ENCODE assay signal across 9 cellular contexts in the genomic region with DNA sequence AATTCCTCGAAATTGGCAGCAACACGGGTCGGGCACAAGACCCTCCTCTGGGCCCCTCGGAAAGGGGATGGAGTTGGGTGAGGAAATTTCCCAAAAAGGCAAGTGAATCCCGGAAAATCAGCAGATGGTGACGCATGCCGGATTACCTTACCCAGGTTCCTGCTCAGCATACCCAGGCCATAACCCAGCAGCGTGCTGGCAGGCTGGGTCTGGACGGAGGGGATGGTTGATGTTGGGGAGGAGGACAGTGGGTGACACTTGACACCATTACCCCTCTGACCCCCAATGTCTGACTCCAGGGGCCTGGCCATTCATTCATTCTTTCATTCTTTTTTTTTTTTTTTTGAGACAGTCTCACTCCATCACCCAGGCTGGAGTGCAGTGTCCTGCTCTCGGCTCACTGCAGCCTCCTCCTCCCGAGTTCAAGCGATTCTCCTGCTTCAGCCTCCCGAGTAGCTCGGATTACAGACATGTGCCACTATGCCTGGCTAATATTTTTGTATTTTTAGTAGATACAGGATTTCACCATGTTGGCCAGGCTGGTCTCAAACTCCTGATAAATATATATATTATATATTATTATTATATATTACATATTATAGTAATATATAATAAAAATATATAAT. TPM values are rescaled to one million over a fixed set of nuclear protein-coding genes. Genes with fewer than 3 reads are reported as not detected.
DNase-seq lines count a peak whose midpoint lies in the region; ATAC-seq, FAIRE-seq and TF ChIP-seq lines count a peak whose summit lies in the region.
"Had no signal": no experiment of that assay in that cellular context is flagged by ENCODE, and none has a peak within 500 bp of the region (broad histone marks: within the 10 kb centered on the region; RNA-seq: fewer than 3 reads in every experiment).

No MANE protein-coding gene starts in this region.

- no peak for FAIRE-seq in D721Med (lab: Jason Lieb, UNC)
- peak; percentile 81 for FAIRE-seq in HTR-8/SVneo (lab: Jason Lieb, UNC)

- H3K4me3 ChIP-seq in WI38 (ENCODE audit: low read depth, low read length) (peak overlapping the region; percentile 69), foreskin fibroblast (ENCODE audit: low read depth in 1 of 2, low read length in 2 of 2) (peak overlapping the region; percentile 94 to 95)

- H3K27ac Mint-ChIP-seq in osteocyte (ENCODE audit: unreplicated experiment) = peak overlapping the region; percentile 87

- peaks cover 4% of the 10 kb centered on the region for H3K36me3 Mint-ChIP-seq in osteocyte (ENCODE audit: unreplicated experiment)

- peaks cover 13% of the 10 kb centered on the region for H3K4me1 Mint-ChIP-seq in osteocyte (ENCODE audit: unreplicated experiment)

- no peaks in the 10 kb centered on the region for H3K9me3 Mint-ChIP-seq in osteocyte (ENCODE audit: unreplicated experiment)

- DNase-seq in D721Med (ENCODE audit: insufficient read length, low spot score) (peak; percentile 54), HTR-8/SVneo (ENCODE audit: insufficient read length, low spot score) (peak; percentile 53), foreskin fibroblast (peak in 1 of 2 donors; percentile 56), osteocyte (ENCODE audit: extremely low spot score, unreplicated experiment) (no peak), AG08395 (ENCODE audit: low spot score) (no peak), cerebellar nuclear complex (lab: John Stamatoyannopoulos, UW) (no peak)

- peak overlapping the region; percentile 87 for H3K4me3 Mint-ChIP-seq in osteocyte (ENCODE audit: unreplicated experiment)

- H3K27me3 Mint-ChIP-seq in osteocyte (ENCODE audit: unreplicated experiment) = no peaks in the 10 kb centered on the region

- no peak for ATAC-seq in GM19463 (IDR thresholded peaks at IDR 0.05; ENCODE audit: unreplicated experiment)

- no peak for TF ChIP-seq CTCF in D721Med (IDR thresholded peaks at IDR 0.05; ENCODE audit: insufficient read depth, missing control alignments)
- TF ChIP-seq CTCF in WI38 (IDR thresholded peaks at IDR 0.05; ENCODE audit: low read depth, low read length) = no peak
- no peak for TF ChIP-seq CTCF in foreskin fibroblast (IDR thresholded peaks at IDR 0.05; ENCODE audit: low read depth, low read length)
- no peak for TF ChIP-seq CTCF in osteocyte (IDR thresholded peaks at IDR 0.05)

RNA-seq across cellular contexts. Expression of a gene that starts 0.8 kb away (rescaled TPM):
- 29.2 and 31.4 TPM in 2 replicates for total RNA-seq in osteocyte

RNA-seq across cellular contexts. Expression of a gene that starts 26.8 kb away (rescaled TPM):
- total RNA-seq in osteocyte = 6.3 and 7.4 TPM in 2 replicates

RNA-seq across cellular contexts. Expression of a gene that starts 31.1 kb away (rescaled TPM):
- not detected in 2 replicates for total RNA-seq in osteocyte
- total RNA-seq: T-helper 1 cell treated with Interleukin-12 subunit alpha and Interleukin-12 subunit beta and Interleukin-4 antibody, amounts not matched to agents 30 ng/mL and 1 ng/mL, for 36 hours had no signal

RNA-seq across cellular contexts. Expression of a gene that starts 54.4 kb away (rescaled TPM):
- total RNA-seq in osteocyte = not detected in 2 replicates
- total RNA-seq: T-helper 1 cell treated with Interleukin-12 subunit alpha and Interleukin-12 subunit beta and Interleukin-4 antibody, amounts not matched to agents 30 ng/mL and 1 ng/mL, for 36 hours had no signal

Comparison
In these comparisons a context has a peak if more than half of its experiments do, and no peak if none do; other contexts are left out.
1. DNase-seq: peak in D721Med (single experiment) and HTR-8/SVneo (single experiment); none in osteocyte (single experiment), AG08395 (single experiment) and cerebellar nuclear complex (0 of 2).